19 cellular contexts compared by ENCODE assay signal in genomic region chr1:53654216-53655210, GRCh38.
DNase-seq lines count a peak whose midpoint lies in the region; ATAC-seq, FAIRE-seq and TF ChIP-seq lines count a peak whose summit lies in the region.
"Had no signal": no experiment of that assay in that cellular context is flagged by ENCODE, and none has a peak within 500 bp of the region (broad histone marks: within the 10 kb centered on the region; RNA-seq: fewer than 3 reads in every experiment).

No MANE protein-coding gene starts in this region.

- ATAC-seq in K562 (peak; percentile 70), GM21367 (IDR thresholded peaks at IDR 0.05; ENCODE audit: unreplicated experiment) (no peak)
- no peak for ATAC-seq in naive thymus-derived CD8-positive, alpha-beta T cell
- ATAC-seq: activated naive CD4-positive, alpha-beta T cell treated with anti-CD3 and anti-CD28 coated beads, Interleukin-2, amount 50 U/mL, for 72 hours; gastroesophageal sphincter had no signal

- CTCF ChIA-PET in K562 (lab: Yijun Ruan, JAX; ENCODE audit: low intra/inter-chr PET ratio) (no interaction called here), Calu3 (lab: Charles Lee) (no interaction called here)

- TF ChIP-seq RAD21 in K562 (CRISPR knock-in tag; conservative IDR thresholded peaks at IDR 0.05 in 1 of 2, IDR thresholded peaks at IDR 0.05 in 1 of 2): no peak

- H3K36me3 ChIP-seq in K562 (ENCODE audit: control insufficient read depth, insufficient read depth, low read length) (no peaks in the 10 kb centered on the region), mesenchymal stem cell (ENCODE audit: control insufficient read depth in 1 of 2, insufficient read depth in 2 of 2, low read depth in 1 of 2, low read length in 2 of 2) (peaks cover 0 to 33% of the 10 kb centered on the region in 2 experiments)
- H3K36me3 ChIP-seq: cardiac muscle cell, gastroesophageal sphincter, tibial nerve had no signal

- no peak overlapping the region for H3K4me3 Mint-ChIP-seq in naive thymus-derived CD8-positive, alpha-beta T cell
- no peak overlapping the region for H3K4me3 Mint-ChIP-seq in Calu3 (ENCODE audit: low read depth, unreplicated experiment)
- H3K4me3 Mint-ChIP-seq: endodermal cell, immature natural killer cell had no signal

- H3K79me2 ChIP-seq in K562 (ENCODE audit: control insufficient read depth, insufficient read depth, low read length): no peaks in the 10 kb centered on the region

- H3K9me3 ChIP-seq in K562 (replicated peaks; ENCODE audit: control insufficient read depth, insufficient read depth, low read depth, low read length) (no peaks in the 10 kb centered on the region), mesenchymal stem cell (ENCODE audit: control insufficient read depth, low read length) (no peaks in the 10 kb centered on the region)
- H3K9me3 ChIP-seq: gastroesophageal sphincter, tibial nerve had no signal

- no peak overlapping the region for H3K4ac ChIP-seq in mesenchymal stem cell (ENCODE audit: low read depth in 1 of 2, low read length in 2 of 2)

- 1% methylated on average over 27 of the region's 27 CpGs for WGBS in K562 (ENCODE audit: insufficient coverage, low coverage, missing lambda C conversion rate)
- WGBS in mesenchymal stem cell: 77% methylated on average over 27 of the region's 27 CpGs

- H3K36me3 Mint-ChIP-seq in naive thymus-derived CD8-positive, alpha-beta T cell: no peaks in the 10 kb centered on the region
- no peaks in the 10 kb centered on the region for H3K36me3 Mint-ChIP-seq in Calu3 (ENCODE audit: insufficient read depth, unreplicated experiment)
- H3K36me3 Mint-ChIP-seq: activated naive CD4-positive, alpha-beta T cell treated with anti-CD3 and anti-CD28 coated beads, Interleukin-2, amount 50 U/mL, for 72 hours; immature natural killer cell had no signal

- no peak for TF ChIP-seq CTCF in K562 (IDR thresholded peaks at IDR 0.05 in 2 of 3, conservative IDR thresholded peaks at IDR 0.05 in 1 of 3; ENCODE audit: insufficient read depth in 2 of 3, low read depth in 1 of 3, low read length in 3 of 3)
- no peak for TF ChIP-seq CTCF in Calu3 (IDR thresholded peaks at IDR 0.05; ENCODE audit: unreplicated experiment)

- no peak overlapping the region for H2BK15ac ChIP-seq in mesenchymal stem cell (ENCODE audit: low read depth, poor library complexity, severe bottlenecking)

- no peak overlapping the region for H3K9ac ChIP-seq in K562 (ENCODE audit: insufficient read depth in 1 of 2, low read depth in 2 of 2, low read length in 2 of 2)
- no peak overlapping the region for H3K9ac ChIP-seq in mesenchymal stem cell (ENCODE audit: low read length)

- H3K4me1 Mint-ChIP-seq in naive thymus-derived CD8-positive, alpha-beta T cell: no peaks in the 10 kb centered on the region
- no peaks in the 10 kb centered on the region for H3K4me1 Mint-ChIP-seq in Calu3 (ENCODE audit: low read depth, unreplicated experiment)
- H3K4me1 Mint-ChIP-seq: immature natural killer cell had no signal

- no peak overlapping the region for H4K91ac ChIP-seq in mesenchymal stem cell (ENCODE audit: low read length)

- no peak for TF ChIP-seq EP300 in K562 (IDR thresholded peaks at IDR 0.05; ENCODE audit: low read length)

- no peak overlapping the region for H3K27ac Mint-ChIP-seq in naive thymus-derived CD8-positive, alpha-beta T cell
- H3K27ac Mint-ChIP-seq in Calu3 (ENCODE audit: unreplicated experiment): no peak overlapping the region
- H3K27ac Mint-ChIP-seq: activated naive CD4-positive, alpha-beta T cell treated with anti-CD3 and anti-CD28 coated beads, Interleukin-2, amount 50 U/mL, for 72 hours; endodermal cell; immature natural killer cell had no signal

- H3K4me3 ChIP-seq in K562: no peak overlapping the region
- H3K4me3 ChIP-seq in mesenchymal stem cell (ENCODE audit: insufficient read depth in 1 of 2, low read depth in 1 of 2, low read length in 2 of 2): no peak overlapping the region
- H3K4me3 ChIP-seq: cardiac muscle cell, gastroesophageal sphincter, skin epidermis, tibial nerve had no signal

- no peak overlapping the region for H4K8ac ChIP-seq in mesenchymal stem cell (ENCODE audit: low read length)

- no peak overlapping the region for H2BK12ac ChIP-seq in mesenchymal stem cell (ENCODE audit: low read length in 2 of 2)

- H3K79me1 ChIP-seq in mesenchymal stem cell (replicated peaks; ENCODE audit: low read length, poor library complexity, severe bottlenecking): peaks cover 62% of the 10 kb centered on the region

- no peak overlapping the region for H3K18ac ChIP-seq in mesenchymal stem cell (ENCODE audit: low read depth in 1 of 2, low read length in 2 of 2)

- H3K4me2 ChIP-seq in K562 (ENCODE audit: insufficient read depth, low read length): peak overlapping the region; percentile 37
- H3K4me2 ChIP-seq in mesenchymal stem cell (ENCODE audit: low read length, poor library complexity, severe bottlenecking): no peak overlapping the region

- H4K20me1 ChIP-seq in K562 (replicated peaks; ENCODE audit: control insufficient read depth, insufficient read depth, low read length): peaks cover 5% of the 10 kb centered on the region; the same call in 1 of the 2 replicates

- in situ Hi-C loops in K562 (cut with MboI): no loop called here
- in situ Hi-C loops in ACHN (cut with HindIII; ENCODE audit: low pct_ligation_motif_present, low pct_unique_long_range_greater_than_20kb, low sequenced_read_pairs): no loop called here

- no peak overlapping the region for H2BK120ac ChIP-seq in mesenchymal stem cell (ENCODE audit: low read depth, low read length)

- intact Hi-C loops in K562 (cut with micrococcal nuclease): no loop called here
- intact Hi-C loops in Calu3 (cut with micrococcal nuclease; ENCODE audit: unreplicated experiment): no loop called here

- DNase-seq in A172 (ENCODE audit: low spot score): peak; percentile 23
- DNase-seq in H4 (ENCODE audit: low spot score): peak; percentile 67
- peak in 2 of 4 experiments; percentile 15 to 36 for DNase-seq in K562 (ENCODE audit: extremely low read depth in 1 of 4, low spot score in 3 of 4)
- peak; percentile 50 for DNase-seq in mesenchymal stem cell
- DNase-seq in naive thymus-derived CD8-positive, alpha-beta T cell: no peak
- no peak for DNase-seq in ACHN
- no peak for DNase-seq in Calu3
- DNase-seq: activated CD4-positive, alpha-beta T cell treated with anti-CD3 and anti-CD28 coated beads for 48 hours; COR-L47; endodermal cell; immature natural killer cell; NCI-H2227 treated with DMSO at 0.1 percent for 48 hours; nucleus accumbens had no signal

- peak overlapping the region; percentile 69; the same call in 1 of the 2 replicates for H2AFZ ChIP-seq in K562 (ENCODE audit: low read depth, low read length)
- peak overlapping the region; percentile 67 for H2AFZ ChIP-seq in mesenchymal stem cell (ENCODE audit: low read depth, low read length)

- H3K27ac ChIP-seq in K562 (ENCODE audit: extremely low read depth, low read depth, low read length) (no peak overlapping the region), mesenchymal stem cell (ENCODE audit: low read length, poor library complexity, severe bottlenecking) (no peak overlapping the region)
- H3K27ac ChIP-seq: cardiac muscle cell, gastroesophageal sphincter, skin epidermis, tibial nerve had no signal

- H3K4me1 ChIP-seq in K562 (replicated peaks in 1 of 2; ENCODE audit: control insufficient read depth in 2 of 2, insufficient read depth in 2 of 2, low read length in 2 of 2): peaks cover 2 to 6% of the 10 kb centered on the region in 2 experiments; a peak in 3 of 5 replicates
- peaks cover 31% of the 10 kb centered on the region for H3K4me1 ChIP-seq in mesenchymal stem cell (ENCODE audit: control insufficient read depth, insufficient read depth, low read depth, low read length)
- H3K4me1 ChIP-seq: gastroesophageal sphincter had no signal

- no peaks in the 10 kb centered on the region for H3K9me3 Mint-ChIP-seq in naive thymus-derived CD8-positive, alpha-beta T cell
- H3K9me3 Mint-ChIP-seq in Calu3 (ENCODE audit: low read depth, unreplicated experiment): no peaks in the 10 kb centered on the region
- H3K9me3 Mint-ChIP-seq: activated naive CD4-positive, alpha-beta T cell treated with anti-CD3 and anti-CD28 coated beads, Interleukin-2, amount 50 U/mL, for 72 hours; endodermal cell; immature natural killer cell had no signal

- POLR2A ChIA-PET in K562 (lab: Yijun Ruan, JAX): interaction anchor here (0.7 kb wide), 1 partner anchor 23 kb away, joined by 4 read pairs; no protein-coding TSS in a partner anchor
- POLR2A ChIA-PET in naive thymus-derived CD8-positive, alpha-beta T cell (lab: Charles Lee): no interaction called here

- H3K27me3 ChIP-seq in K562 (ENCODE audit: control insufficient read depth in 2 of 2, insufficient read depth in 2 of 2, low read length in 2 of 2): peaks cover 28 to 52% of the 10 kb centered on the region in 2 experiments
- peaks cover 0 to 73% of the 10 kb centered on the region in 2 experiments for H3K27me3 ChIP-seq in mesenchymal stem cell (ENCODE audit: control insufficient read depth in 1 of 2, insufficient read depth in 1 of 2, low read length in 2 of 2)
- H3K27me3 ChIP-seq: cardiac muscle cell, tibial nerve had no signal

- BruUV-seq in K562 (replicated peaks; lab: Mats Ljungman, UMichigan) (no TSS peak), Calu3 (replicated peaks; lab: Mats Ljungman, UMichigan) (no TSS peak)

- no peak overlapping the region for H2BK5ac ChIP-seq in mesenchymal stem cell (ENCODE audit: low read depth, low read length, poor library complexity, severe bottlenecking)

- FAIRE-seq in K562 (lab: Jason Lieb, UNC): no peak

- no peak overlapping the region for H3K23ac ChIP-seq in mesenchymal stem cell (ENCODE audit: low read length in 2 of 2)

- H2AK5ac ChIP-seq in mesenchymal stem cell (ENCODE audit: low read length, severe bottlenecking): no peak overlapping the region

- TF ChIP-seq POLR2A in K562 (conservative IDR thresholded peaks at IDR 0.05): no peak

- no peaks in the 10 kb centered on the region for H3K9me1 ChIP-seq in K562 (ENCODE audit: control insufficient read depth, insufficient read depth, low read length)

- peak overlapping the region in 1 of 2 experiments; percentile 53 for H3K14ac ChIP-seq in mesenchymal stem cell (ENCODE audit: low read length in 2 of 2)

- H3K27me3 Mint-ChIP-seq in naive thymus-derived CD8-positive, alpha-beta T cell: peaks cover 0 to 23% (median 11%) of the 10 kb centered on the region in 5 donors
- peaks cover 82% of the 10 kb centered on the region for H3K27me3 Mint-ChIP-seq in Calu3 (ENCODE audit: unreplicated experiment)

TF ChIP-seq in K562, 482 proteins besides CTCF, POLR2A, EP300 and RAD21 (continues in another document):
- TF ChIP-seq FOXJ3 (CRISPR knock-in tag; IDR thresholded peaks at IDR 0.05): no peak
- 0 out of 4 replicates have a peak, but pooled peaks of 1 of the 2 experiments have one; percentile 31 for TF ChIP-seq FOXK2 (conservative IDR thresholded peaks at IDR 0.05 in 1 of 2, IDR thresholded peaks at IDR 0.05 in 1 of 2; ENCODE audit: low read depth in 2 of 2)
- peak; percentile 92 for TF ChIP-seq MAFG (tag; conservative IDR thresholded peaks at IDR 0.05)
- peak; percentile 88 for TF ChIP-seq ZNF316 (IDR thresholded peaks at IDR 0.05)
- TF ChIP-seq MAFF (IDR thresholded peaks at IDR 0.05; ENCODE audit: low read length): peak; percentile 3; the same call in 1 of the 2 replicates
- TF ChIP-seq MAFK (IDR thresholded peaks at IDR 0.05; ENCODE audit: low read length): peak; percentile 34; the same call in 1 of the 2 replicates

Comparison
In these comparisons a context has a peak if more than half of its experiments do, and no peak if none do; other contexts are left out.
1. DNase-seq: peak in A172 (single experiment), H4 (single experiment) and mesenchymal stem cell (single experiment); none in naive thymus-derived CD8-positive, alpha-beta T cell (0 of 10), ACHN (single experiment) and Calu3 (single experiment).